Comparison of ENCODE assay signal across 31 cellular contexts in the genomic region with DNA sequence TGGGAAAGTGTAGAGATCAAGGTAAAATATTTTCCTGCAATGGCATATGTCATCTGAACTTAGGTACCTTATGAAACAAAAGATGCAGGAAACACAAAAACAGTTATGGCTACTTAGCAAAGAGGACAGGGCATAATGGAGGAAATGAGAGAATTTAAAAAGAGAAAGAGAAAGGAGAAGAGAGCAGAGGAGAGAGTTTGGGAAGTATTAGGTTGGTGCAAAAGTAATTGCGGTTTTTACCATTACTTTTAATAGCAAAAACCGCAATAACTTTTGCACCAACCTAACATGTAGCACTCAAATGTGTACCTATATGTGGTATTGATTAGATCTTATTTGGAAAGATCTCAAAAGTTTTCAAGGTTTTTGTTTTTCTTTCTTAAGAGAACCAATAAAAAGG.
"Had no signal": no experiment of that assay in that cellular context is flagged by ENCODE, and none has a peak within 500 bp of the region (broad histone marks: within the 10 kb centered on the region; RNA-seq: fewer than 3 reads in every experiment).

No MANE protein-coding gene starts in this region.

- H3K27ac ChIP-seq: ascending aorta, breast epithelium, cardiac muscle cell, colonic mucosa, epithelial cell of prostate, esophagus squamous epithelium, gastroesophageal sphincter, heart right ventricle, WERI-Rb-1 had no signal

- H3K9me3 Mint-ChIP-seq: activated B cell treated with CpG ODN at 0.5 μM for 24 hours; activated CD4-positive, alpha-beta T cell treated with anti-CD3 and anti-CD28 coated beads, Interleukin-2, amount 10 ng/mL, durations not matched to agents 7 days and 5 days; activated CD8-positive, alpha-beta T cell treated with anti-CD3 and anti-CD28 coated beads for 36 hours; T-helper 2 cell treated with Interferon-gamma antibody and Interleukin-4, amounts not matched to agents 5 μg/mL and 100 μg/mL, for 36 hours had no signal

- H3K27ac Mint-ChIP-seq: activated B cell treated with CpG ODN at 0.5 μM for 24 hours; activated CD4-positive, alpha-beta T cell treated with anti-CD3 and anti-CD28 coated beads, Interleukin-2, amount 10 ng/mL, durations not matched to agents 7 days and 5 days; activated CD8-positive, alpha-beta T cell treated with anti-CD3 and anti-CD28 coated beads for 36 hours; activated naive CD8-positive, alpha-beta T cell; activated T-helper 17 cell treated with anti-CD3 and anti-CD28 coated beads, Interleukin-2, amount 50 U/mL, for 72 hours; brain; T-helper 17 cell; T-helper 2 cell treated with Interferon-gamma antibody and Interleukin-4, amounts not matched to agents 5 μg/mL and 100 μg/mL, for 36 hours had no signal

- ATAC-seq: activated CD4-positive, CD25-positive, alpha-beta regulatory T cell treated with anti-CD3 and anti-CD28 coated beads, Interleukin-2, amount 50 U/mL, for 24 hours; activated CD8-positive, alpha-beta T cell treated with anti-CD3 and anti-CD28 coated beads for 36 hours; activated T-cell treated with anti-CD3 and anti-CD28 coated beads, Interleukin-2, amount 50 U/mL, for 4 hours; activated T-helper 17 cell treated with anti-CD3 and anti-CD28 coated beads, Interleukin-2, amount 50 U/mL, for 72 hours; gastroesophageal sphincter; heart right ventricle; T-helper 17 cell had no signal

- H3K4me1 ChIP-seq: ascending aorta, breast epithelium, colonic mucosa, esophagus squamous epithelium, gastroesophageal sphincter, heart right ventricle had no signal

- H3K36me3 ChIP-seq: ascending aorta, breast epithelium, cardiac muscle cell, colonic mucosa, esophagus squamous epithelium, gastroesophageal sphincter, heart right ventricle, WERI-Rb-1 had no signal

- H3K36me3 Mint-ChIP-seq: activated naive CD8-positive, alpha-beta T cell had no signal

- H3K4me3 Mint-ChIP-seq: activated B cell treated with CpG ODN at 0.5 μM for 24 hours; activated CD4-positive, alpha-beta T cell treated with anti-CD3 and anti-CD28 coated beads, Interleukin-2, amount 10 ng/mL, durations not matched to agents 7 days and 5 days; activated CD8-positive, alpha-beta T cell treated with anti-CD3 and anti-CD28 coated beads for 36 hours; activated naive CD8-positive, alpha-beta T cell; activated T-cell treated with anti-CD3 and anti-CD28 coated beads, Interleukin-2, amount 50 U/mL, for 4 hours; activated T-helper 17 cell treated with anti-CD3 and anti-CD28 coated beads, Interleukin-2, amount 50 U/mL, for 72 hours; brain; T-helper 17 cell; T-helper 2 cell treated with Interferon-gamma antibody and Interleukin-4, amounts not matched to agents 5 μg/mL and 100 μg/mL, for 36 hours had no signal

- H3K4me1 Mint-ChIP-seq: activated B cell treated with CpG ODN at 0.5 μM for 24 hours; activated CD4-positive, alpha-beta T cell treated with anti-CD3 and anti-CD28 coated beads, Interleukin-2, amount 10 ng/mL, durations not matched to agents 7 days and 5 days; activated T-helper 17 cell treated with anti-CD3 and anti-CD28 coated beads, Interleukin-2, amount 50 U/mL, for 72 hours; brain; T-helper 17 cell had no signal

- H3K4me3 ChIP-seq: ascending aorta, breast epithelium, cardiac muscle cell, colonic mucosa, esophagus squamous epithelium, gastroesophageal sphincter, heart right ventricle had no signal

- DNase-seq: activated B cell treated with CpG ODN at 0.5 μM for 24 hours; activated CD4-positive, alpha-beta T cell treated with anti-CD3 and anti-CD28 coated beads, Interleukin-2, amount 10 ng/mL, durations not matched to agents 7 days and 5 days; activated CD4-positive, alpha-beta T cell treated with anti-CD3 and anti-CD28 coated beads, Interleukin-2, amount 50 U/mL, for 4 hours; activated CD8-positive, alpha-beta memory T cell treated with anti-CD3 and anti-CD28 coated beads for 24 hours; activated CD8-positive, alpha-beta T cell treated with anti-CD3 and anti-CD28 coated beads for 36 hours; activated effector memory CD4-positive, alpha-beta T cell treated with Interleukin-2 at 50 U/mL for 16 hours; activated gamma-delta T cell treated with Interleukin-2 at 50 U/mL for 16 hours; activated naive CD4-positive, alpha-beta T cell treated with anti-CD3 and anti-CD28 coated beads, Interleukin-2, amount 50 U/mL, for 16 hours; activated naive CD4-positive, alpha-beta T cell treated with Interleukin-2 at 50 U/mL for 16 hours; activated T-cell treated with anti-CD3 and anti-CD28 coated beads, Interleukin-2, amount 50 U/mL, for 4 hours; central memory CD4-positive, alpha-beta T cell; cerebellar nuclear complex; colonic mucosa; effector CD8-positive, alpha-beta T cell; esophagus squamous epithelium; foreskin melanocyte; heart right ventricle; T-helper 1 cell; T-helper 17 cell; T1000; WERI-Rb-1 had no signal

- H3K27me3 Mint-ChIP-seq: activated B cell treated with CpG ODN at 0.5 μM for 24 hours had no signal

- H3K9me3 ChIP-seq: breast epithelium, colonic mucosa, esophagus squamous epithelium had no signal
